ENCODE assay signal across 1 cellular context in genomic region chr14:58362798-58363412, GRCh38.
TF ChIP-seq lines count a peak whose summit lies in the region.

No MANE protein-coding gene starts in this region.

TF ChIP-seq in HCT116, 20 proteins besides CTCF, POLR2A, EP300 and RAD21 (continued from another document):
- no peak for TF ChIP-seq CEBPB (IDR thresholded peaks at IDR 0.05; ENCODE audit: low read depth)
- TF ChIP-seq ZNF274 (IDR thresholded peaks at IDR 0.05; ENCODE audit: low read depth, low read length) = no peak
TF ChIP-seq in HCT116: peak in this region for 0.
